In the genomic region with DNA sequence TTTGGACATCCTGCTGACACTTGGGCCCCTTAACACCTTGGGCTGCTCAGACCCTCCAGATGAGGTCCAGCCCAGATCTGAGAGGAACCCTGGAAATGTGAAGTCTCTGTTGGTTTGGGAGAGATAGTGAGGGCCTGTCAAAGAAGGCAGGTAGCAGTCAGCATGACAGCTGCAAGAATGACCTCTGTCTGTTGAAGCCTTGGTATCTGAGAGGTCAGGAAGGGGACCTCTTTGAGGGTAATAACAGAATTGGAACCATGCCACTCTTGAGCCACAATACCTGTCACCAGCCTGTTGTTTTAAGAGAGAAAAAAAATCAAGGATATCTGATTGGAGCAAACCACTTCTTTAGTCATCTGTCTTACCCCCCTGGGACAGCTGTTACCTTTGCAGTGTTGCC, we compare ENCODE assay signal across 32 cellular contexts. TPM values are rescaled to one million over a fixed set of nuclear protein-coding genes. Genes with fewer than 3 reads are reported as not detected.
A peak's percentile ranks its signal among the peaks of the same experiment; 100 is the strongest.
DNase-seq lines count a peak whose midpoint lies in the region; ATAC-seq and FAIRE-seq lines count a peak whose summit lies in the region.
"Had no signal": no experiment of that assay in that cellular context is flagged by ENCODE, and none has a peak within 500 bp of the region (broad histone marks: within the 10 kb centered on the region; RNA-seq: fewer than 3 reads in every experiment).

No MANE protein-coding gene starts in this region.

- H3K4me2 ChIP-seq in BLaER1 treated with 17β-estradiol and CSF1 and Interleukin-3, amounts not matched to agents 10 nM and 100 nM, result peak overlapping the region; percentile 84 to 99 (median 94)

- no peaks in the 10 kb centered on the region for H3K9me3 ChIP-seq in BLaER1 treated with 17β-estradiol and CSF1 and Interleukin-3, amounts not matched to agents 10 nM and 100 nM (replicated peaks in 1 of 11)
- H3K9me3 ChIP-seq in small intestine (ENCODE audit: control insufficient read depth, low read depth), result no peaks in the 10 kb centered on the region
- H3K9me3 ChIP-seq: adrenal gland, heart right ventricle, uterus had no signal

- H3K27me3 Mint-ChIP-seq in activated naive CD8-positive, alpha-beta T cell treated with anti-CD3 and anti-CD28 coated beads for 36 hours, result no peaks in the 10 kb centered on the region
- H3K27me3 Mint-ChIP-seq in natural killer cell treated with Interleukin-12 subunit alpha and Interleukin-12 subunit beta and Interleukin-15 and Interleukin-18, amount 100 ng/mL, for 72 hours, result no peaks in the 10 kb centered on the region
- H3K27me3 Mint-ChIP-seq: brain; effector memory CD8-positive, alpha-beta T cell had no signal

- DNase-seq in activated naive CD8-positive, alpha-beta T cell treated with anti-CD3 and anti-CD28 coated beads for 36 hours, result no peak
- DNase-seq in natural killer cell treated with Interleukin-12 subunit alpha and Interleukin-12 subunit beta and Interleukin-15 and Interleukin-18, amount 100 ng/mL, for 72 hours (ENCODE audit: low spot score), result no peak
- DNase-seq in NK-92 (lab: John Stamatoyannopoulos, UW; ENCODE audit: unreplicated experiment) (no peak), small intestine (no peak)
- DNase-seq: activated CD4-positive, alpha-beta T cell treated with anti-CD3 and anti-CD28 coated beads for 4 hours; adrenal gland; DMS 273 treated with DMSO at 0.1 percent for 48 hours; effector memory CD8-positive, alpha-beta T cell; foreskin keratinocyte; GM23248; heart right ventricle; left cardiac atrium; mesendoderm; NCI-H1694 treated with DMSO at 0.1 percent for 48 hours; NCI-H2171 treated with DMSO at 0.1 percent for 48 hours; NCI-H524 treated with DMSO at 0.1 percent for 48 hours; T-helper 2 cell; uterus had no signal

- no peak for ATAC-seq in natural killer cell treated with Interleukin-12 subunit alpha and Interleukin-12 subunit beta and Interleukin-15 and Interleukin-18, amount 100 ng/mL, for 72 hours
- ATAC-seq in HG03354 (IDR thresholded peaks at IDR 0.05; ENCODE audit: poor library complexity, severe bottlenecking, unreplicated experiment), result no peak
- ATAC-seq: effector memory CD8-positive, alpha-beta T cell; foreskin keratinocyte; heart right ventricle; left cardiac atrium had no signal

- peaks cover 46% of the 10 kb centered on the region for H3K4me1 Mint-ChIP-seq in activated naive CD8-positive, alpha-beta T cell treated with anti-CD3 and anti-CD28 coated beads for 36 hours
- H3K4me1 Mint-ChIP-seq in natural killer cell treated with Interleukin-12 subunit alpha and Interleukin-12 subunit beta and Interleukin-15 and Interleukin-18, amount 100 ng/mL, for 72 hours (ENCODE audit: low read depth in 2 of 2), result peaks cover 46% of the 10 kb centered on the region in 2 donors

- H4K20me1 ChIP-seq in BLaER1 treated with 17β-estradiol and CSF1 and Interleukin-3, amounts not matched to agents 10 nM and 100 nM, result peaks cover 4 to 81% (median 18%) of the 10 kb centered on the region in 11 experiments; a peak in 16 of 22 replicates

- FAIRE-seq in small intestine (lab: Jason Lieb, UNC), result no peak
- FAIRE-seq: colon had no signal

- peak overlapping the region in 8 of 11 experiments; percentile 76 to 89 (median 84); a peak in 16 of 22 replicates for H3K9ac ChIP-seq in BLaER1 treated with 17β-estradiol and CSF1 and Interleukin-3, amounts not matched to agents 10 nM and 100 nM
- H3K9ac ChIP-seq: GM23248 had no signal

- H3K9me3 Mint-ChIP-seq in activated naive CD8-positive, alpha-beta T cell treated with anti-CD3 and anti-CD28 coated beads for 36 hours, result no peaks in the 10 kb centered on the region
- H3K9me3 Mint-ChIP-seq in natural killer cell treated with Interleukin-12 subunit alpha and Interleukin-12 subunit beta and Interleukin-15 and Interleukin-18, amount 100 ng/mL, for 72 hours, result no peaks in the 10 kb centered on the region
- H3K9me3 Mint-ChIP-seq: activated T-helper 2 cell treated with anti-CD3 and anti-CD28 coated beads, Interferon-gamma antibody, Interleukin-2, Interleukin-4, amounts not matched to agents 10 μg/mL and 5 μg/mL and 100 μg/mL, durations not matched to agents 14 hours and 24 hours and 36 hours; effector memory CD8-positive, alpha-beta T cell had no signal

- H3K27ac Mint-ChIP-seq in activated naive CD8-positive, alpha-beta T cell treated with anti-CD3 and anti-CD28 coated beads for 36 hours, result peak overlapping the region; percentile 60
- peak overlapping the region; percentile 33 to 61 for H3K27ac Mint-ChIP-seq in natural killer cell treated with Interleukin-12 subunit alpha and Interleukin-12 subunit beta and Interleukin-15 and Interleukin-18, amount 100 ng/mL, for 72 hours
- H3K27ac Mint-ChIP-seq: brain had no signal

- peaks cover 10% of the 10 kb centered on the region for H3K36me3 Mint-ChIP-seq in activated naive CD8-positive, alpha-beta T cell treated with anti-CD3 and anti-CD28 coated beads for 36 hours
- H3K36me3 Mint-ChIP-seq in natural killer cell treated with Interleukin-12 subunit alpha and Interleukin-12 subunit beta and Interleukin-15 and Interleukin-18, amount 100 ng/mL, for 72 hours, result peaks cover 10% of the 10 kb centered on the region

- peak overlapping the region in 6 of 10 experiments; percentile 38 to 58 (median 50); a peak in 8 of 20 replicates for H3K4me3 ChIP-seq in BLaER1 treated with 17β-estradiol and CSF1 and Interleukin-3, amounts not matched to agents 10 nM and 100 nM
- H3K4me3 ChIP-seq in GM08714 (ENCODE audit: low read length) (peak overlapping the region; percentile 40; the same call in 1 of the 2 replicates), small intestine (ENCODE audit: low read depth in 1 of 2, low read length in 2 of 2) (no peak overlapping the region)
- H3K4me3 ChIP-seq: adrenal gland, GM23248, heart right ventricle, skin epidermis, uterus had no signal

- H3K36me3 ChIP-seq in BLaER1 treated with 17β-estradiol and CSF1 and Interleukin-3, amounts not matched to agents 10 nM and 100 nM, result peaks cover 20 to 48% (median 31%) of the 10 kb centered on the region in 11 experiments
- H3K36me3 ChIP-seq in small intestine (ENCODE audit: control insufficient read depth in 2 of 2, insufficient read depth in 2 of 2, low read length in 2 of 2), result peaks cover 4 to 13% of the 10 kb centered on the region in 2 donors
- H3K36me3 ChIP-seq: uterus had no signal

- peaks cover 70 to 80% (median 78%) of the 10 kb centered on the region in 10 experiments for H3K4me1 ChIP-seq in BLaER1 treated with 17β-estradiol and CSF1 and Interleukin-3, amounts not matched to agents 10 nM and 100 nM
- H3K4me1 ChIP-seq in small intestine (ENCODE audit: control insufficient read depth in 2 of 2, insufficient read depth in 1 of 2, low read depth in 1 of 2, low read length in 1 of 2), result peaks cover under 1 to 3% of the 10 kb centered on the region in 2 donors
- H3K4me1 ChIP-seq: foreskin keratinocyte had no signal

- H3K4me3 Mint-ChIP-seq in activated naive CD8-positive, alpha-beta T cell treated with anti-CD3 and anti-CD28 coated beads for 36 hours, result no peak overlapping the region
- H3K4me3 Mint-ChIP-seq in natural killer cell treated with Interleukin-12 subunit alpha and Interleukin-12 subunit beta and Interleukin-15 and Interleukin-18, amount 100 ng/mL, for 72 hours, result no peak overlapping the region
- H3K4me3 Mint-ChIP-seq: CD14-positive monocyte had no signal

- peak overlapping the region in 9 of 11 experiments; percentile 81 to 99 (median 95); a peak in 18 of 22 replicates for H3K27ac ChIP-seq in BLaER1 treated with 17β-estradiol and CSF1 and Interleukin-3, amounts not matched to agents 10 nM and 100 nM
- no peak overlapping the region for H3K27ac ChIP-seq in small intestine (ENCODE audit: low read depth in 1 of 2, low read length in 1 of 2)
- H3K27ac ChIP-seq: foreskin keratinocyte, GM23248, uterus had no signal

- peaks cover 0 to 17% (median 8%) of the 10 kb centered on the region in 11 experiments; a peak in 9 of 22 replicates for H3K27me3 ChIP-seq in BLaER1 treated with 17β-estradiol and CSF1 and Interleukin-3, amounts not matched to agents 10 nM and 100 nM
- no peaks in the 10 kb centered on the region for H3K27me3 ChIP-seq in small intestine (ENCODE audit: control insufficient read depth in 2 of 2, insufficient read depth in 2 of 2, low read length in 2 of 2)
- H3K27me3 ChIP-seq: adrenal gland, foreskin keratinocyte, heart right ventricle, uterus had no signal

RNA-seq across cellular contexts. Expression of a gene that starts 4.2 kb away (rescaled TPM):
- 10 to 100 TPM; 21.5 to 26.6 TPM for total RNA-seq in activated naive CD8-positive, alpha-beta T cell treated with anti-CD3 and anti-CD28 coated beads for 36 hours
- 10 to 100 TPM; 23.3 to 31.4 TPM for total RNA-seq in natural killer cell treated with Interleukin-12 subunit alpha and Interleukin-12 subunit beta and Interleukin-15 and Interleukin-18, amount 100 ng/mL, for 72 hours
- 10 to 100 TPM; 13.6 to 31.4 (median 22.4) TPM for polyA plus RNA-seq in small intestine

RNA-seq across cellular contexts. Expression of a gene that starts 11.0 kb away (rescaled TPM):
- total RNA-seq in activated naive CD8-positive, alpha-beta T cell treated with anti-CD3 and anti-CD28 coated beads for 36 hours, result under 1 TPM; 0.40 to 0.41 TPM
- not detected for total RNA-seq in natural killer cell treated with Interleukin-12 subunit alpha and Interleukin-12 subunit beta and Interleukin-15 and Interleukin-18, amount 100 ng/mL, for 72 hours
- polyA plus RNA-seq in small intestine, result under 1 TPM in 1 of 3 donors, not detected in 2; 0.19 TPM
- total RNA-seq: activated T-helper 2 cell treated with anti-CD3 and anti-CD28 coated beads, Interferon-gamma antibody, Interleukin-2, Interleukin-4, amounts not matched to agents 10 μg/mL and 5 μg/mL and 100 μg/mL, durations not matched to agents 14 hours and 24 hours and 36 hours; foreskin keratinocyte; G401; GM23248; myocyte; osteocyte; renal cortical epithelial cell; temporal lobe had no signal
- polyA plus RNA-seq: AG04450, foreskin keratinocyte had no signal

RNA-seq across cellular contexts. Expression of a gene that starts 18.9 kb away (rescaled TPM):
- total RNA-seq in activated naive CD8-positive, alpha-beta T cell treated with anti-CD3 and anti-CD28 coated beads for 36 hours, result 10 to 100 TPM; 24.6 to 25.5 TPM
- total RNA-seq in natural killer cell treated with Interleukin-12 subunit alpha and Interleukin-12 subunit beta and Interleukin-15 and Interleukin-18, amount 100 ng/mL, for 72 hours, result 10 to 100 TPM; 23.3 to 43.5 TPM
- polyA plus RNA-seq in small intestine, result 10 to 100 TPM; 14.3 to 31.5 (median 15.4) TPM

RNA-seq across cellular contexts. Expression of a gene that starts 41.0 kb away (rescaled TPM):
- 10 to 100 TPM; 18.1 to 20.1 TPM for total RNA-seq in activated naive CD8-positive, alpha-beta T cell treated with anti-CD3 and anti-CD28 coated beads for 36 hours
- 1 to 10 TPM; 6.1 to 6.4 TPM for total RNA-seq in natural killer cell treated with Interleukin-12 subunit alpha and Interleukin-12 subunit beta and Interleukin-15 and Interleukin-18, amount 100 ng/mL, for 72 hours
- 100 to 1,000 TPM in 2 of 3 donors, 10 to 100 TPM in 1; 98.6 to 114 (median 104) TPM for polyA plus RNA-seq in small intestine

RNA-seq across cellular contexts. Expression of a gene that starts 48.8 kb away (rescaled TPM):
- 10 to 100 TPM; 48.0 to 55.4 TPM for total RNA-seq in activated naive CD8-positive, alpha-beta T cell treated with anti-CD3 and anti-CD28 coated beads for 36 hours
- total RNA-seq in natural killer cell treated with Interleukin-12 subunit alpha and Interleukin-12 subunit beta and Interleukin-15 and Interleukin-18, amount 100 ng/mL, for 72 hours, result 10 to 100 TPM; 73.0 to 86.6 TPM
- 10 to 100 TPM; 49.7 to 85.2 (median 51.0) TPM for polyA plus RNA-seq in small intestine

Comparison
In these comparisons a context has a peak if more than half of its experiments do, and no peak if none do; other contexts are left out.
1. H3K27ac ChIP-seq: peak in BLaER1 treated with 17β-estradiol and CSF1 and Interleukin-3, amounts not matched to agents 10 nM and 100 nM (9 of 11); none in small intestine (0 of 2).
2. H3K4me3 ChIP-seq: peak in BLaER1 treated with 17β-estradiol and CSF1 and Interleukin-3, amounts not matched to agents 10 nM and 100 nM (6 of 10) and GM08714 (single experiment); none in small intestine (0 of 2).